In genomic region chr3:38969321-38970235, GRCh38 we compare ENCODE assay signal across 18 cellular contexts.
DNase-seq lines count a peak whose midpoint lies in the region; ATAC-seq, FAIRE-seq and TF ChIP-seq lines count a peak whose summit lies in the region.
"Had no signal": no experiment of that assay in that cellular context is flagged by ENCODE, and none has a peak within 500 bp of the region (broad histone marks: within the 10 kb centered on the region; RNA-seq: fewer than 3 reads in every experiment).

No MANE protein-coding gene starts in this region.

- H2AFZ ChIP-seq in HepG2 (ENCODE audit: low read length), result no peak overlapping the region
- H2AFZ ChIP-seq in neural progenitor cell (replicated peaks), result no peak overlapping the region

- CTCF ChIA-PET in HepG2 (lab: Yijun Ruan, JAX; ENCODE audit: low intra/inter-chr PET ratio, low total read pairs), result no interaction called here

- no peak for ATAC-seq in HepG2
- ATAC-seq in right lobe of liver, result no peak
- ATAC-seq in HG02642 (IDR thresholded peaks at IDR 0.05; ENCODE audit: poor library complexity, unreplicated experiment), result no peak
- ATAC-seq: GM12878, HCT116 had no signal

- H3K4me1 ChIP-seq in HepG2 (ENCODE audit: insufficient read depth, low read length), result no peaks in the 10 kb centered on the region
- no peaks in the 10 kb centered on the region for H3K4me1 ChIP-seq in right lobe of liver
- H3K4me1 ChIP-seq in neural progenitor cell, result peaks cover 8% of the 10 kb centered on the region
- H3K4me1 ChIP-seq: BLaER1 treated with 17β-estradiol and CSF1 and Interleukin-3, amounts not matched to agents 10 nM and 100 nM had no signal

- POLR2A ChIA-PET in HepG2 (lab: Yijun Ruan, JAX), result no interaction called here

- H3K9ac ChIP-seq in HepG2 (ENCODE audit: insufficient read depth, low read depth, low read length), result no peak overlapping the region
- no peak overlapping the region for H3K9ac ChIP-seq in neural progenitor cell
- H3K9ac ChIP-seq: BLaER1 treated with 17β-estradiol and CSF1 and Interleukin-3, amounts not matched to agents 10 nM and 100 nM had no signal

- H3K4me1 Mint-ChIP-seq in glutamatergic neuron (ENCODE audit: low read depth, unreplicated experiment), result no peaks in the 10 kb centered on the region
- peaks cover 20% of the 10 kb centered on the region for H3K4me1 Mint-ChIP-seq in neural progenitor cell
- no peaks in the 10 kb centered on the region for H3K4me1 Mint-ChIP-seq in type B pancreatic cell (ENCODE audit: unreplicated experiment)
- H3K4me1 Mint-ChIP-seq: CD4-positive, CD25-positive, alpha-beta regulatory T cell had no signal

- no peak overlapping the region for H3K27ac ChIP-seq in HepG2 (ENCODE audit: extremely low read length, insufficient read depth, low read length)
- H3K27ac ChIP-seq in right lobe of liver, result no peak overlapping the region
- no peak overlapping the region for H3K27ac ChIP-seq in neural progenitor cell
- H3K27ac ChIP-seq: BLaER1 treated with 17β-estradiol and CSF1 and Interleukin-3, amounts not matched to agents 10 nM and 100 nM had no signal

- peaks cover 2% of the 10 kb centered on the region for H3K27me3 Mint-ChIP-seq in glutamatergic neuron (ENCODE audit: unreplicated experiment)
- no peaks in the 10 kb centered on the region for H3K27me3 Mint-ChIP-seq in neural progenitor cell (ENCODE audit: insufficient read depth, low read depth)
- no peaks in the 10 kb centered on the region for H3K27me3 Mint-ChIP-seq in type B pancreatic cell

- TF ChIP-seq CTCF in HepG2 (CRISPR knock-in tag; IDR thresholded peaks at IDR 0.05) (no peak), right lobe of liver (IDR thresholded peaks at IDR 0.05) (no peak), glutamatergic neuron (IDR thresholded peaks at IDR 0.05; ENCODE audit: partially characterized antibody, unreplicated experiment) (no peak), neural progenitor cell (IDR thresholded peaks at IDR 0.05) (no peak), type B pancreatic cell (conservative IDR thresholded peaks at IDR 0.05) (no peak)

- FAIRE-seq in HepG2 (lab: Jason Lieb, UNC), result no peak
- FAIRE-seq: GM12878, GM18507, H54 had no signal

- in situ Hi-C loops in HepG2 (cut with HindIII; ENCODE audit: extremely low pct_ligation_motif_present, low pct_unique_long_range_greater_than_20kb), result no loop called here

- H3K27me3 ChIP-seq in HepG2 (ENCODE audit: control insufficient read depth in 1 of 2, insufficient read depth in 2 of 2, low read length in 2 of 2), result peaks cover 0 to 4% of the 10 kb centered on the region in 2 experiments; a peak in 2 of 5 replicates
- H3K27me3 ChIP-seq in right lobe of liver, result no peaks in the 10 kb centered on the region
- no peaks in the 10 kb centered on the region for H3K27me3 ChIP-seq in neural progenitor cell
- H3K27me3 ChIP-seq: BLaER1 treated with 17β-estradiol and CSF1 and Interleukin-3, amounts not matched to agents 10 nM and 100 nM had no signal

- DNase-seq in HepG2 (ENCODE audit: low spot score) (no peak), right lobe of liver (no peak), glutamatergic neuron (peak; percentile 25), neural progenitor cell (ENCODE audit: low spot score) (peak; percentile 21), NCI-H2227 treated with DMSO at 0.1 percent for 48 hours (lab: John Stamatoyannopoulos, UW) (no peak), type B pancreatic cell (ENCODE audit: extremely low spot score, unreplicated experiment) (no peak)
- DNase-seq: 8988T; ACHN; Calu3; CD4-positive, CD25-positive, alpha-beta regulatory T cell; DMS 273 treated with DMSO at 0.1 percent for 48 hours; DMS79 had no signal

- H3K4me2 ChIP-seq in HepG2 (ENCODE audit: low read depth, low read length) (no peak overlapping the region), neural progenitor cell (no peak overlapping the region)
- H3K4me2 ChIP-seq: BLaER1 treated with 17β-estradiol and CSF1 and Interleukin-3, amounts not matched to agents 10 nM and 100 nM had no signal

- no peaks in the 10 kb centered on the region for H3K36me3 ChIP-seq in HepG2 (replicated peaks in 1 of 2; ENCODE audit: control insufficient read depth in 1 of 2, insufficient read depth in 2 of 2, low read length in 2 of 2)
- H3K36me3 ChIP-seq in right lobe of liver, result no peaks in the 10 kb centered on the region
- no peaks in the 10 kb centered on the region for H3K36me3 ChIP-seq in neural progenitor cell
- H3K36me3 ChIP-seq: BLaER1 treated with 17β-estradiol and CSF1 and Interleukin-3, amounts not matched to agents 10 nM and 100 nM had no signal

- H3K79me2 ChIP-seq in HepG2 (ENCODE audit: insufficient read depth, low read length) (no peaks in the 10 kb centered on the region), neural progenitor cell (ENCODE audit: low read depth) (no peaks in the 10 kb centered on the region)

- TF ChIP-seq RAD21 in HepG2 (CRISPR knock-in tag; IDR thresholded peaks at IDR 0.05), result no peak

- TF ChIP-seq EP300 in HepG2 (IDR thresholded peaks at IDR 0.05; ENCODE audit: low read depth in 2 of 2, low read length in 2 of 2) (no peak), HepG2 (CRISPR knock-in tag; IDR thresholded peaks at IDR 0.05; ENCODE audit: borderline replicate concordance) (no peak)

- no peaks in the 10 kb centered on the region for H3F3A ChIP-seq in neural progenitor cell (ENCODE audit: low read depth)

- H4K20me1 ChIP-seq in HepG2 (ENCODE audit: insufficient read depth, low read length), result no peaks in the 10 kb centered on the region
- no peaks in the 10 kb centered on the region for H4K20me1 ChIP-seq in neural progenitor cell (ENCODE audit: low read depth)
- H4K20me1 ChIP-seq: BLaER1 treated with 17β-estradiol and CSF1 and Interleukin-3, amounts not matched to agents 10 nM and 100 nM had no signal

- H3K9me3 ChIP-seq in HepG2 (ENCODE audit: low read length) (no peaks in the 10 kb centered on the region), right lobe of liver (no peaks in the 10 kb centered on the region), neural progenitor cell (ENCODE audit: low read depth) (no peaks in the 10 kb centered on the region)
- H3K9me3 ChIP-seq: BLaER1 treated with 17β-estradiol and CSF1 and Interleukin-3, amounts not matched to agents 10 nM and 100 nM had no signal

- H3K4me3 Mint-ChIP-seq in glutamatergic neuron (ENCODE audit: unreplicated experiment), result no peak overlapping the region
- no peak overlapping the region for H3K4me3 Mint-ChIP-seq in neural progenitor cell
- no peak overlapping the region for H3K4me3 Mint-ChIP-seq in type B pancreatic cell
- H3K4me3 Mint-ChIP-seq: CD4-positive, CD25-positive, alpha-beta regulatory T cell had no signal

- no peak for TF ChIP-seq POLR2A in HepG2 (IDR thresholded peaks at IDR 0.05; ENCODE audit: insufficient read depth in 1 of 2, low read depth in 2 of 2, low read length in 2 of 2)
- no peak for TF ChIP-seq POLR2A in right lobe of liver (IDR thresholded peaks at IDR 0.05)

- no TSS peak for BruUV-seq in HepG2 (replicated peaks; lab: Mats Ljungman, UMichigan)

- no peaks in the 10 kb centered on the region for H3K9me3 Mint-ChIP-seq in glutamatergic neuron (ENCODE audit: unreplicated experiment)
- no peaks in the 10 kb centered on the region for H3K9me3 Mint-ChIP-seq in neural progenitor cell
- H3K9me3 Mint-ChIP-seq in type B pancreatic cell, result no peaks in the 10 kb centered on the region

- intact Hi-C loops in HepG2 (cut with micrococcal nuclease; ENCODE audit: unreplicated experiment), result no loop called here
- intact Hi-C loops in right lobe of liver (cut with DNase I), result no loop called here

- WGBS in HepG2 (ENCODE audit: low lambda C conversion rate), result 10% methylated on average over 9 of the region's 9 CpGs
- 57% methylated on average over 7 of the region's 9 CpGs for WGBS in right lobe of liver (ENCODE audit: insufficient coverage, low coverage, low lambda C conversion rate, missing lambda C conversion rate)

- no peaks in the 10 kb centered on the region for H3K36me3 Mint-ChIP-seq in glutamatergic neuron (ENCODE audit: unreplicated experiment)
- H3K36me3 Mint-ChIP-seq in neural progenitor cell, result no peaks in the 10 kb centered on the region
- H3K36me3 Mint-ChIP-seq in type B pancreatic cell, result no peaks in the 10 kb centered on the region
- H3K36me3 Mint-ChIP-seq: CD4-positive, CD25-positive, alpha-beta regulatory T cell had no signal

- H3K4me3 ChIP-seq in HepG2 (replicated peaks in 1 of 3; ENCODE audit: insufficient read depth in 1 of 3, low read depth in 2 of 3, low read length in 3 of 3), result no peak overlapping the region
- H3K4me3 ChIP-seq in right lobe of liver, result no peak overlapping the region
- H3K4me3 ChIP-seq in neural progenitor cell, result no peak overlapping the region
- H3K4me3 ChIP-seq: BLaER1 treated with 17β-estradiol and CSF1 and Interleukin-3, amounts not matched to agents 10 nM and 100 nM; GM12878 had no signal

- no peak overlapping the region for H3K27ac Mint-ChIP-seq in glutamatergic neuron (ENCODE audit: unreplicated experiment)
- H3K27ac Mint-ChIP-seq in neural progenitor cell, result no peak overlapping the region
- H3K27ac Mint-ChIP-seq in type B pancreatic cell, result no peak overlapping the region
- H3K27ac Mint-ChIP-seq: CD4-positive, CD25-positive, alpha-beta regulatory T cell had no signal

TF ChIP-seq in HepG2, 621 proteins besides CTCF, POLR2A, EP300 and RAD21:
- TF ChIP-seq MAFK (conservative IDR thresholded peaks at IDR 0.05 in 1 of 2, IDR thresholded peaks at IDR 0.05 in 1 of 2; ENCODE audit: low read length in 2 of 2), result peak; percentile 48 to 68; a peak in 2 of 4 replicates
- peak; percentile 47 for TF ChIP-seq MAFF (IDR thresholded peaks at IDR 0.05; ENCODE audit: low read depth, low read length)
- no peak for TF ChIP-seq ZNF337 (CRISPR knock-in tag; IDR thresholded peaks at IDR 0.05; ENCODE audit: borderline replicate concordance, low read depth)
TF ChIP-seq in HepG2: peak in this region for 2.

Comparison
In these comparisons a context has a peak if more than half of its experiments do, and no peak if none do; other contexts are left out.
1. DNase-seq: peak in glutamatergic neuron (single experiment) and neural progenitor cell (single experiment); none in HepG2 (single experiment), right lobe of liver (0 of 3), NCI-H2227 treated with DMSO at 0.1 percent for 48 hours (single experiment) and type B pancreatic cell (single experiment).